ENCODE assay signal across 18 cellular contexts in genomic region chr1:32863516-32864245, GRCh38. TPM values are rescaled to one million over a fixed set of nuclear protein-coding genes. Genes with fewer than 3 reads are reported as not detected.
"Had no signal": no experiment of that assay in that cellular context is flagged by ENCODE, and none has a peak within 500 bp of the region (broad histone marks: within the 10 kb centered on the region; RNA-seq: fewer than 3 reads in every experiment).

No MANE protein-coding gene starts in this region.

- H3K27ac ChIP-seq: skin epidermis had no signal

- DNase-seq: activated CD4-positive, alpha-beta T cell treated with anti-CD3 and anti-CD28 coated beads for 48 hours; activated naive CD4-positive, alpha-beta T cell treated with anti-CD3 and anti-CD28 coated beads for 36 hours; central memory CD4-positive, alpha-beta T cell; cortex of kidney; effector CD8-positive, alpha-beta T cell; foreskin melanocyte; heart left ventricle; left cardiac atrium; mammary epithelial cell; naive B cell; stimulated activated CD4-positive, alpha-beta T cell treated with anti-CD3 and anti-CD28 coated beads, Interleukin-15, amount 100 ng/mL, for 24 hours; stimulated activated CD4-positive, alpha-beta T cell treated with anti-CD3 and anti-CD28 coated beads, Interleukin-4, amount 100 ng/mL, for 1 hour; stimulated activated naive CD4-positive, alpha-beta T cell; trophoblast cell had no signal

- ATAC-seq: WTC11 had no signal

- H3K27me3 ChIP-seq: heart left ventricle had no signal

- H3K9me3 ChIP-seq: heart left ventricle had no signal

- H3K4me3 ChIP-seq: heart left ventricle, skin epidermis had no signal

RNA-seq across cellular contexts. Expression of gene FNDC5, which starts 7.0 kb away (rescaled TPM):
- total RNA-seq: activated naive CD4-positive, alpha-beta T cell treated with anti-CD3 and anti-CD28 coated beads for 36 hours; activated T-helper 1 cell treated with anti-CD3 and anti-CD28 coated beads, Interleukin-12 subunit alpha, Interleukin-12 subunit beta, Interleukin-2, Interleukin-4 antibody, amounts not matched to agents 30 ng/mL and 10 ng/mL and 1 ng/mL, durations not matched to agents 14 hours and 24 hours and 36 hours; mammary epithelial cell had no signal
- polyA plus RNA-seq: mammary epithelial cell had no signal

RNA-seq across cellular contexts. Expression of gene HPCA, which starts 22.6 kb away (rescaled TPM):
- total RNA-seq: activated naive CD4-positive, alpha-beta T cell treated with anti-CD3 and anti-CD28 coated beads for 36 hours; activated T-helper 1 cell treated with anti-CD3 and anti-CD28 coated beads, Interleukin-12 subunit alpha, Interleukin-12 subunit beta, Interleukin-2, Interleukin-4 antibody, amounts not matched to agents 30 ng/mL and 10 ng/mL and 1 ng/mL, durations not matched to agents 14 hours and 24 hours and 36 hours; left cardiac atrium; mammary epithelial cell; mononuclear cell had no signal
- polyA plus RNA-seq: heart left ventricle, mammary epithelial cell had no signal

RNA-seq across cellular contexts. Expression of gene TMEM54, which starts 37.5 kb away (rescaled TPM):
- total RNA-seq: mononuclear cell had no signal
